In the genomic region with DNA sequence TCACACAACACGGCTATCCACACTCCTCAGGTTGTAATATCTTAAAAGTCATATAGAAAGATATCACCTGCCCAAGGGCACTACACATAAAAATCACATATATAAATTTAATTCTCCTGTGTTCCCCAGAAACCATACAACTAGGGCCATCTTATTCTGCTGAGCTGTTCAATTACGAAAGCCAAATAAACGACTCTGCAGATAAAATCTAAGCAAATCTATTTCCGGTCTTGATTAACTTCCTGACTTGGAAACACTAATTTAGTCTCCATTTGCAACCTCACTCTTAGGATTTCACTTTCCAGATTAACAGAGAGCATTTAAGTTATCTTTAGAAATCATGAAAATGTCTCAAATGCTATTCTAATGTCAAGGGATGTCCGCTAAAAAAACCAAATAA, we compare ENCODE assay signal across 22 cellular contexts. TPM values are rescaled to one million over a fixed set of nuclear protein-coding genes. Genes with fewer than 3 reads are reported as not detected.
DNase-seq lines count a peak whose midpoint lies in the region; ATAC-seq, FAIRE-seq and TF ChIP-seq lines count a peak whose summit lies in the region.
"Had no signal": no experiment of that assay in that cellular context is flagged by ENCODE, and none has a peak within 500 bp of the region (broad histone marks: within the 10 kb centered on the region; RNA-seq: fewer than 3 reads in every experiment).

No MANE protein-coding gene starts in this region.

- CTCF ChIA-PET in CD4-positive, alpha-beta memory T cell (lab: Charles Lee; ENCODE audit: partially characterized antibody), result interaction anchor here (0.7 to 2.2 kb wide), 13 partner anchors 10 to 81 kb away, joined by 3 to 10 read pairs (median 4); partner anchors contain the start of gene STK17B
- CTCF ChIA-PET in K562 (lab: Yijun Ruan, JAX; ENCODE audit: low intra/inter-chr PET ratio), result no interaction called here

- H3K4me1 Mint-ChIP-seq in activated T-cell treated with anti-CD3 and anti-CD28 coated beads, Interleukin-2, amount 50 U/mL, for 24 hours (ENCODE audit: low read depth), result peaks cover 64% of the 10 kb centered on the region
- H3K4me1 Mint-ChIP-seq in CD4-positive, alpha-beta memory T cell, result peaks cover 32 to 76% (median 53%) of the 10 kb centered on the region in 4 donors

- H3K27ac ChIP-seq in CD4-positive, alpha-beta memory T cell (ENCODE audit: low read depth, low read length), result no peak overlapping the region
- H3K27ac ChIP-seq in SK-N-MC (peak overlapping the region; percentile 53), K562 (ENCODE audit: extremely low read depth, low read depth, low read length) (no peak overlapping the region), tibial nerve (no peak overlapping the region)
- H3K27ac ChIP-seq: body of pancreas, neutrophil, prostate gland, RWPE1, upper lobe of left lung, VCaP had no signal

- no peaks in the 10 kb centered on the region for H3K79me2 ChIP-seq in K562 (ENCODE audit: control insufficient read depth, insufficient read depth, low read length)

- TF ChIP-seq POLR2A in K562 (conservative IDR thresholded peaks at IDR 0.05) (no peak), tibial nerve (IDR thresholded peaks at IDR 0.05) (no peak)

- H3K9me3 ChIP-seq in CD4-positive, alpha-beta memory T cell (ENCODE audit: control insufficient read depth in 1 of 2, low read length in 2 of 2), result no peaks in the 10 kb centered on the region
- H3K9me3 ChIP-seq in SK-N-MC (ENCODE audit: low read depth, low read length) (no peaks in the 10 kb centered on the region), K562 (replicated peaks; ENCODE audit: control insufficient read depth, insufficient read depth, low read depth, low read length) (no peaks in the 10 kb centered on the region), tibial nerve (no peaks in the 10 kb centered on the region)
- H3K9me3 ChIP-seq: body of pancreas, neutrophil, prostate gland, upper lobe of left lung had no signal

- H3K4me1 ChIP-seq in CD4-positive, alpha-beta memory T cell (ENCODE audit: insufficient read depth, low read length), result peaks cover 61% of the 10 kb centered on the region
- H3K4me1 ChIP-seq in K562 (replicated peaks in 1 of 2; ENCODE audit: control insufficient read depth in 2 of 2, insufficient read depth in 2 of 2, low read length in 2 of 2), result no peaks in the 10 kb centered on the region
- no peaks in the 10 kb centered on the region for H3K4me1 ChIP-seq in tibial nerve
- H3K4me1 ChIP-seq: body of pancreas, prostate gland, upper lobe of left lung had no signal

- H3K9me1 ChIP-seq in K562 (ENCODE audit: control insufficient read depth, insufficient read depth, low read length), result no peaks in the 10 kb centered on the region

- no peaks in the 10 kb centered on the region for H3K36me3 ChIP-seq in CD4-positive, alpha-beta memory T cell (ENCODE audit: insufficient read depth, low read length)
- no peaks in the 10 kb centered on the region for H3K36me3 ChIP-seq in SK-N-MC (ENCODE audit: insufficient read depth, low read length)
- H3K36me3 ChIP-seq in K562 (ENCODE audit: control insufficient read depth, insufficient read depth, low read length), result no peaks in the 10 kb centered on the region
- H3K36me3 ChIP-seq in tibial nerve, result no peaks in the 10 kb centered on the region
- H3K36me3 ChIP-seq: neutrophil, prostate gland, upper lobe of left lung had no signal

- H4K20me1 ChIP-seq in K562 (replicated peaks; ENCODE audit: control insufficient read depth, insufficient read depth, low read length), result no peaks in the 10 kb centered on the region

- peak overlapping the region; percentile 7 for H3K4me3 Mint-ChIP-seq in activated T-cell treated with anti-CD3 and anti-CD28 coated beads, Interleukin-2, amount 50 U/mL, for 24 hours
- H3K4me3 Mint-ChIP-seq in CD4-positive, alpha-beta memory T cell, result peak overlapping the region; percentile 29 to 83 (median 74)
- H3K4me3 Mint-ChIP-seq: activated T-helper 1 cell treated with anti-CD3 and anti-CD28 coated beads, Interleukin-12 subunit alpha, Interleukin-12 subunit beta, Interleukin-2, Interleukin-4 antibody, amounts not matched to agents 30 ng/mL and 10 ng/mL and 1 ng/mL, durations not matched to agents 14 hours and 24 hours and 36 hours had no signal

- in situ Hi-C loops in K562 (cut with MboI), result no loop called here

- H3K9ac ChIP-seq in SK-N-MC (ENCODE audit: insufficient read length), result no peak overlapping the region
- no peak overlapping the region for H3K9ac ChIP-seq in K562 (ENCODE audit: insufficient read depth in 1 of 2, low read depth in 2 of 2, low read length in 2 of 2)

- TF ChIP-seq RAD21 in K562 (CRISPR knock-in tag; conservative IDR thresholded peaks at IDR 0.05 in 1 of 2, IDR thresholded peaks at IDR 0.05 in 1 of 2), result no peak

- H3K4me2 ChIP-seq in K562 (ENCODE audit: insufficient read depth, low read length), result no peak overlapping the region

- intact Hi-C loops in CD4-positive, alpha-beta memory T cell (cut with micrococcal nuclease), result loop anchor here (1.0 kb wide), 1 partner anchor 19 kb away; no protein-coding TSS in a partner anchor
- intact Hi-C loops in K562 (cut with micrococcal nuclease), result no loop called here

- 53% methylated on average over 5 of the region's 5 CpGs for WGBS in K562 (ENCODE audit: insufficient coverage, low coverage, missing lambda C conversion rate)
- 74 to 80% methylated on average over 5 of the region's 5 CpGs for WGBS in tibial nerve, 2 donors

- H2AFZ ChIP-seq in K562 (ENCODE audit: low read depth, low read length), result no peak overlapping the region; the same call in 1 of the 2 replicates

- H3K27me3 ChIP-seq in CD4-positive, alpha-beta memory T cell (ENCODE audit: insufficient read depth, low read length), result no peaks in the 10 kb centered on the region
- H3K27me3 ChIP-seq in K562 (ENCODE audit: control insufficient read depth in 2 of 2, insufficient read depth in 2 of 2, low read length in 2 of 2), result no peaks in the 10 kb centered on the region
- H3K27me3 ChIP-seq in tibial nerve, result no peaks in the 10 kb centered on the region
- H3K27me3 ChIP-seq: body of pancreas, neutrophil, upper lobe of left lung had no signal

- H3K4me3 ChIP-seq in CD4-positive, alpha-beta memory T cell (ENCODE audit: low read length in 2 of 2), result peak overlapping the region in 1 of 2 donors; percentile 34
- H3K4me3 ChIP-seq in SK-N-MC, result peak overlapping the region; percentile 39
- no peak overlapping the region for H3K4me3 ChIP-seq in K562
- H3K4me3 ChIP-seq in tibial nerve, result no peak overlapping the region
- H3K4me3 ChIP-seq: body of pancreas, lung, prostate gland, upper lobe of left lung had no signal

- H3K9me3 Mint-ChIP-seq in activated T-cell treated with anti-CD3 and anti-CD28 coated beads, Interleukin-2, amount 50 U/mL, for 24 hours, result no peaks in the 10 kb centered on the region
- peaks cover 0 to 5% (median 0%) of the 10 kb centered on the region in 8 donors for H3K9me3 Mint-ChIP-seq in CD4-positive, alpha-beta memory T cell

- no peak for TF ChIP-seq CTCF in K562 (IDR thresholded peaks at IDR 0.05 in 2 of 3, conservative IDR thresholded peaks at IDR 0.05 in 1 of 3; ENCODE audit: insufficient read depth in 2 of 3, low read depth in 1 of 3, low read length in 3 of 3)
- no peak for TF ChIP-seq CTCF in tibial nerve (IDR thresholded peaks at IDR 0.05)

- TF ChIP-seq EP300 in K562 (IDR thresholded peaks at IDR 0.05; ENCODE audit: low read length) (no peak), tibial nerve (IDR thresholded peaks at IDR 0.05) (no peak)

- ATAC-seq in K562, result no peak
- ATAC-seq: body of pancreas, HCT116 had no signal

- no peak for DNase-seq in activated T-cell treated with anti-CD3 and anti-CD28 coated beads, Interleukin-2, amount 50 U/mL, for 24 hours
- no peak for DNase-seq in activated T-cell treated with anti-CD3 and anti-CD28 coated beads, Interleukin-2, amount 50 U/mL, for 48 hours
- DNase-seq in CD4-positive, alpha-beta memory T cell, result no peak
- DNase-seq in SK-N-MC (ENCODE audit: low read depth, low spot score), result no peak
- DNase-seq in K562 (ENCODE audit: extremely low read depth in 1 of 4, low spot score in 3 of 4), result no peak
- no peak for DNase-seq in tibial nerve (ENCODE audit: low spot score in 2 of 2)
- DNase-seq in SKM-1 treated with dmso at 0.1 percent for 144 hours (lab: John Stamatoyannopoulos, UW; ENCODE audit: unreplicated experiment), result no peak
- DNase-seq in NCI-H146 treated with DMSO at 0.1 percent for 48 hours (lab: John Stamatoyannopoulos, UW; ENCODE audit: unreplicated experiment), result no peak
- DNase-seq: activated CD4-positive, alpha-beta T cell treated with anti-CD3 and anti-CD28 coated beads, Interleukin-2, amount 50 U/mL, for 48 hours; body of pancreas; Calu3; NCI-H1105; NCI-H2029; NCI-H526 treated with DMSO at 0.1 percent for 48 hours; upper lobe of left lung had no signal

- no peaks in the 10 kb centered on the region for H3K36me3 Mint-ChIP-seq in activated T-cell treated with anti-CD3 and anti-CD28 coated beads, Interleukin-2, amount 50 U/mL, for 24 hours (ENCODE audit: low read depth)
- H3K36me3 Mint-ChIP-seq in CD4-positive, alpha-beta memory T cell, result no peaks in the 10 kb centered on the region

- POLR2A ChIA-PET in CD4-positive, alpha-beta memory T cell (lab: Charles Lee; ENCODE audit: partially characterized antibody), result interaction anchor here (0.7 to 8.8 kb wide), 15 partner anchors 10 to 79 kb away, joined by 3 to 94 read pairs (median 6); partner anchors contain the start of gene STK17B
- POLR2A ChIA-PET in K562 (lab: Yijun Ruan, JAX), result interaction anchor here (0.8 to 1.8 kb wide), 2 partner anchors 9 to 25 kb away, joined by 3 read pairs; no protein-coding TSS in a partner anchor

- no peak for FAIRE-seq in K562 (lab: Jason Lieb, UNC)

- no peaks in the 10 kb centered on the region for H3K27me3 Mint-ChIP-seq in activated T-cell treated with anti-CD3 and anti-CD28 coated beads, Interleukin-2, amount 50 U/mL, for 24 hours
- no peaks in the 10 kb centered on the region for H3K27me3 Mint-ChIP-seq in CD4-positive, alpha-beta memory T cell

- peak overlapping the region; percentile 6 for H3K27ac Mint-ChIP-seq in activated T-cell treated with anti-CD3 and anti-CD28 coated beads, Interleukin-2, amount 50 U/mL, for 24 hours
- peak overlapping the region; percentile 23 to 91 (median 61) for H3K27ac Mint-ChIP-seq in CD4-positive, alpha-beta memory T cell
- H3K27ac Mint-ChIP-seq: activated T-helper 1 cell treated with anti-CD3 and anti-CD28 coated beads, Interleukin-12 subunit alpha, Interleukin-12 subunit beta, Interleukin-2, Interleukin-4 antibody, amounts not matched to agents 30 ng/mL and 10 ng/mL and 1 ng/mL, durations not matched to agents 14 hours and 24 hours and 36 hours had no signal

- BruUV-seq in K562 (replicated peaks; lab: Mats Ljungman, UMichigan), result no TSS peak

RNA-seq across cellular contexts. Expression of gene STK17B, which starts 23.9 kb away (rescaled TPM):
- total RNA-seq in CD4-positive, alpha-beta memory T cell, result 100 to 1,000 TPM; 234 to 243 TPM
- polyA plus RNA-seq in CD4-positive, alpha-beta memory T cell, result 10 to 100 TPM; 79.7 to 93.1 TPM
- 7.1 and 33.2 TPM in 2 replicates for total RNA-seq in K562 (2011; cell fraction: chromatin; rRNA removed; ENCODE audit: low replicate concordance)
- 3.5 and 5.3 TPM in 2 replicates for total RNA-seq in K562 (2011; cell fraction: nucleolus; rRNA removed)
- total RNA-seq in K562 (2011; cell fraction: nucleoplasm; rRNA removed), result 11.3 and 18.7 TPM in 2 replicates
- 8.2 and 8.5 TPM in 2 replicates for total RNA-seq in K562 (2014; rRNA removed)
- 13.1 and 17.5 TPM in 2 replicates for total RNA-seq in K562 (2014; rRNA removed; fragmentation: Illumina TruSeq; extraction: Trizol)
- 15.2 and 17.7 TPM in 2 replicates for total RNA-seq in K562 (2015; rRNA removed; fragmentation: Illumina TruSeq; extraction: Trizol)
- 9.5 and 10.6 TPM in 2 replicates for total RNA-seq in K562 (2021)
- 10.0 and 11.7 TPM in 2 replicates for polyA plus RNA-seq in K562 (2011; rRNA removed)
- polyA plus RNA-seq in K562 (2011; cell fraction: cytosol; rRNA removed), result 1.4 and 2.8 TPM in 2 replicates
- 2.9 and 5.0 TPM in 2 replicates for polyA plus RNA-seq in K562 (2011; cell fraction: nucleus; rRNA removed)
- 6.2 and 7.9 TPM in 2 replicates for polyA plus RNA-seq in K562 (2012)
- 6.6 and 7.6 TPM in 2 replicates for polyA plus RNA-seq in K562 (2014; fragmentation: Illumina TruSeq; extraction: Trizol)
- 1 to 10 TPM; 2.3 to 3.0 TPM for polyA plus RNA-seq in K562 (2014; fragmentation: Nextera tagmentation; extraction: Ambion mirVana)
- 4.5 TPM in 2 replicates for polyA plus RNA-seq in K562 (2014; rRNA removed)
- 18.0 and 24.4 TPM in 2 replicates for polyA minus RNA-seq in K562 (2011; rRNA and poly(A)+ RNA removed)
- polyA minus RNA-seq in K562 (2011; cell fraction: cytosol; rRNA and poly(A)+ RNA removed), result 7.1 and 7.9 TPM in 2 replicates
- polyA minus RNA-seq in K562 (2011; cell fraction: nucleus; rRNA and poly(A)+ RNA removed), result 8.5 and 15.6 TPM in 2 replicates
- total RNA-seq in tibial nerve, result 10 to 100 TPM; 35.1 to 73.9 (median 45.4) TPM
